19 cellular contexts compared by ENCODE assay signal in the genomic region with DNA sequence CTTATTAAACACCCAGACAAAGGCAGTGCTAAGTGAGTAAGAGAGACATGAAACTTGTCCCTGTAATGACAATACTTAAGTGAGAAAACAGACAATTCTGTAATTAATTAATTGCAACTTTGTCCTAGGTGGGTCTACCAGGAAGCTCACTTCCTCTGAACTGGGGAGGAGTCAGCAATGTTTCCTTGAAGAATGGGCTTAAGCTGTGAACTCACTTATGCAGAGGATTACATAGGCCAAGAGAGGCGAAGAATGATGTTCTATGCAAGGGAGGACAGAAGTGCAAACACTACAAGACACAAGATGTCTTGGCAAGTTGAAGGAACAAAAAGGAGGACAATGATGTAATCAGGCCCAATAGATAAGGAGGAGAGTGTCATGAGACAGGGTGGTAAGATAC.
DNase-seq lines count a peak whose midpoint lies in the region; ATAC-seq and TF ChIP-seq lines count a peak whose summit lies in the region.
"Had no signal": no experiment of that assay in that cellular context is flagged by ENCODE, and none has a peak within 500 bp of the region (broad histone marks: within the 10 kb centered on the region; RNA-seq: fewer than 3 reads in every experiment).

No MANE protein-coding gene starts in this region.

- no peak overlapping the region for H4K12ac ChIP-seq in trophoblast cell (ENCODE audit: low read depth, low read length)

- WGBS in heart left ventricle, 4 donors = 55 to 70% (median 64%) methylated on average over 1 of the region's 1 CpG
- WGBS in mesenchymal stem cell = 88% methylated on average over 1 of the region's 1 CpG
- no CpG with 5 or more reads among the region's 1 CpG for WGBS in trophoblast cell (ENCODE audit: extremely low coverage, insufficient coverage, insufficient read length)

- DNase-seq in heart left ventricle (no peak), cardiac septum (ENCODE audit: low spot score) (no peak), mesenchymal stem cell (peak; percentile 8), trophoblast cell (no peak), ascending aorta (ENCODE audit: low spot score in 2 of 2) (no peak), GM10266 (ENCODE audit: extremely low spot score) (no peak)
- no peak for DNase-seq in activated effector memory CD4-positive, alpha-beta T cell treated with Interleukin-2 at 50 U/mL for 16 hours
- DNase-seq: DMS153, H7, HFFc6, IMR-90, KG1, MM.1S, NCI-H2029, NCI-H446 treated with DMSO at 0.1 percent for 48 hours, NCI-H526, NCI-H82, PC-9, SHP77 had no signal

- ATAC-seq in heart left ventricle = peak; percentile 15 to 69 (median 57)

- H3K4me1 ChIP-seq in heart left ventricle = peaks cover 0 to 40% (median 16%) of the 10 kb centered on the region in 12 donors
- H3K4me1 ChIP-seq in mesenchymal stem cell (ENCODE audit: control insufficient read depth, insufficient read depth, low read depth, low read length) = peaks cover 2% of the 10 kb centered on the region
- H3K4me1 ChIP-seq in trophoblast cell (ENCODE audit: control insufficient read depth in 1 of 2, insufficient read depth in 2 of 2, low read length in 2 of 2) = peaks cover 0 to 2% of the 10 kb centered on the region in 2 experiments
- no peaks in the 10 kb centered on the region for H3K4me1 ChIP-seq in ascending aorta

- no peak overlapping the region for H3K23ac ChIP-seq in mesenchymal stem cell (ENCODE audit: low read length in 2 of 2)
- no peak overlapping the region for H3K23ac ChIP-seq in trophoblast cell (ENCODE audit: low read length)

- no peak overlapping the region for H3K4ac ChIP-seq in mesenchymal stem cell (ENCODE audit: low read depth in 1 of 2, low read length in 2 of 2)
- no peak overlapping the region for H3K4ac ChIP-seq in trophoblast cell (ENCODE audit: low read depth, low read length)

- H2BK120ac ChIP-seq in mesenchymal stem cell (ENCODE audit: low read depth, low read length) (no peak overlapping the region), trophoblast cell (ENCODE audit: insufficient read depth, low read length, poor library complexity) (no peak overlapping the region)

- no peak overlapping the region for H2AK5ac ChIP-seq in mesenchymal stem cell (ENCODE audit: low read length, severe bottlenecking)
- no peak overlapping the region for H2AK5ac ChIP-seq in trophoblast cell (ENCODE audit: low read length)

- TF ChIP-seq CTCF in heart left ventricle (IDR thresholded peaks at IDR 0.05) (no peak), ascending aorta (IDR thresholded peaks at IDR 0.05) (no peak), GM10266 (IDR thresholded peaks at IDR 0.05; ENCODE audit: control insufficient read depth, insufficient read depth, low read depth, missing control alignments) (no peak)

- H3K27me3 ChIP-seq in heart left ventricle = no peaks in the 10 kb centered on the region
- H3K27me3 ChIP-seq in mesenchymal stem cell (ENCODE audit: control insufficient read depth in 1 of 2, insufficient read depth in 1 of 2, low read length in 2 of 2) = no peaks in the 10 kb centered on the region
- no peaks in the 10 kb centered on the region for H3K27me3 ChIP-seq in trophoblast cell (ENCODE audit: insufficient read depth, low read length)
- no peaks in the 10 kb centered on the region for H3K27me3 ChIP-seq in ascending aorta

- H3K36me3 ChIP-seq in heart left ventricle = no peaks in the 10 kb centered on the region
- H3K36me3 ChIP-seq in mesenchymal stem cell (ENCODE audit: control insufficient read depth in 1 of 2, insufficient read depth in 2 of 2, low read depth in 1 of 2, low read length in 2 of 2) = no peaks in the 10 kb centered on the region
- no peaks in the 10 kb centered on the region for H3K36me3 ChIP-seq in trophoblast cell (ENCODE audit: control insufficient read depth in 1 of 2, insufficient read depth in 2 of 2, low read length in 2 of 2)
- no peaks in the 10 kb centered on the region for H3K36me3 ChIP-seq in ascending aorta

- H3K9ac ChIP-seq in mesenchymal stem cell (ENCODE audit: low read length) = no peak overlapping the region
- no peak overlapping the region for H3K9ac ChIP-seq in trophoblast cell (ENCODE audit: low read length)

- H2BK5ac ChIP-seq in mesenchymal stem cell (ENCODE audit: low read depth, low read length, poor library complexity, severe bottlenecking) (no peak overlapping the region), trophoblast cell (ENCODE audit: low read depth, low read length, poor library complexity) (no peak overlapping the region)

- no peaks in the 10 kb centered on the region for H3K79me1 ChIP-seq in mesenchymal stem cell (replicated peaks; ENCODE audit: low read length, poor library complexity, severe bottlenecking)
- H3K79me1 ChIP-seq in trophoblast cell (ENCODE audit: low read length) = no peaks in the 10 kb centered on the region

- H4K8ac ChIP-seq in mesenchymal stem cell (ENCODE audit: low read length) (peak overlapping the region; percentile 27), trophoblast cell (ENCODE audit: low read depth, low read length) (no peak overlapping the region)

- H2AFZ ChIP-seq in mesenchymal stem cell (ENCODE audit: low read depth, low read length) (no peak overlapping the region), trophoblast cell (ENCODE audit: insufficient read depth, low read length, poor library complexity) (no peak overlapping the region)
- H2AFZ ChIP-seq: PC-9 had no signal

- H3K4me2 ChIP-seq in mesenchymal stem cell (ENCODE audit: low read length, poor library complexity, severe bottlenecking) = no peak overlapping the region
- H3K4me2 ChIP-seq in trophoblast cell (ENCODE audit: low read length) = no peak overlapping the region
- H3K4me2 ChIP-seq: PC-9 had no signal

- H3K18ac ChIP-seq in mesenchymal stem cell (ENCODE audit: low read depth in 1 of 2, low read length in 2 of 2) (no peak overlapping the region), trophoblast cell (ENCODE audit: low read length) (no peak overlapping the region)

- intact Hi-C loops in heart left ventricle (cut with DNase I) (loop anchor here in 1 of 10 donors (5.0 kb wide), 1 partner anchor 55 kb away; no protein-coding TSS in a partner anchor), cardiac septum (cut with DNase I) (no loop called here), ascending aorta (cut with DNase I) (no loop called here)

- H2BK12ac ChIP-seq in mesenchymal stem cell (ENCODE audit: low read length in 2 of 2) (no peak overlapping the region), trophoblast cell (ENCODE audit: low read length) (no peak overlapping the region)

- H3K27ac ChIP-seq in heart left ventricle = peak overlapping the region in 7 of 12 donors; percentile 4 to 40 (median 27)
- H3K27ac ChIP-seq in mesenchymal stem cell (ENCODE audit: low read length, poor library complexity, severe bottlenecking) = no peak overlapping the region
- peak overlapping the region; percentile 35 for H3K27ac ChIP-seq in trophoblast cell (ENCODE audit: low read depth, low read length)
- no peak overlapping the region for H3K27ac ChIP-seq in ascending aorta
- H3K27ac ChIP-seq: PC-9 had no signal

- H3K79me2 ChIP-seq in trophoblast cell (ENCODE audit: control insufficient read depth, insufficient read depth, low read length, poor library complexity) = no peaks in the 10 kb centered on the region

- H4K91ac ChIP-seq in mesenchymal stem cell (ENCODE audit: low read length) (no peak overlapping the region), trophoblast cell (ENCODE audit: low read depth, low read length) (no peak overlapping the region)

- H2BK15ac ChIP-seq in mesenchymal stem cell (ENCODE audit: low read depth, poor library complexity, severe bottlenecking) = no peak overlapping the region

- no peak for TF ChIP-seq POLR2A in heart left ventricle (IDR thresholded peaks at IDR 0.05)

- no peak overlapping the region for H3K4me3 ChIP-seq in heart left ventricle
- H3K4me3 ChIP-seq in mesenchymal stem cell (ENCODE audit: insufficient read depth in 1 of 2, low read depth in 1 of 2, low read length in 2 of 2) = no peak overlapping the region
- no peak overlapping the region for H3K4me3 ChIP-seq in trophoblast cell (ENCODE audit: low read depth, low read length)
- no peak overlapping the region for H3K4me3 ChIP-seq in ascending aorta
- H3K4me3 ChIP-seq: PC-9 had no signal

- H3K9me3 ChIP-seq in heart left ventricle (peaks cover 0 to 5% (median 0%) of the 10 kb centered on the region in 12 donors), mesenchymal stem cell (ENCODE audit: control insufficient read depth, low read length) (peaks cover 4% of the 10 kb centered on the region), trophoblast cell (ENCODE audit: insufficient read depth, low read depth, low read length) (peaks cover 5% of the 10 kb centered on the region), ascending aorta (no peaks in the 10 kb centered on the region)

- H3K14ac ChIP-seq in mesenchymal stem cell (ENCODE audit: low read length in 2 of 2) = no peak overlapping the region
- no peak overlapping the region for H3K14ac ChIP-seq in trophoblast cell (ENCODE audit: low read length)

Comparison
In these comparisons a context has a peak if more than half of its experiments do, and no peak if none do; other contexts are left out.
1. H3K27ac ChIP-seq: peak in heart left ventricle (7 of 12) and trophoblast cell (single experiment); none in mesenchymal stem cell (single experiment) and ascending aorta (0 of 2).